Comparison of ENCODE assay signal across 8 cellular contexts in genomic region chr20:37527638-37528441, GRCh38. TPM values are rescaled to one million over a fixed set of nuclear protein-coding genes. Genes with fewer than 3 reads are reported as not detected.
DNase-seq lines count a peak whose midpoint lies in the region; ATAC-seq and TF ChIP-seq lines count a peak whose summit lies in the region.

BLCAP (minus strand) TSS chr20:37527876; CDS start chr20:37519174, 8,702 bp downstream.

- peak within 1 kb of the TSS; percentile 87 to 100 (median 92) for H3K4me3 ChIP-seq in transverse colon

- peaks cover 22 to 48% (median 41%) of the 10 kb centered on the region in 4 donors for H3K4me1 ChIP-seq in transverse colon

- no peaks in the 10 kb centered on the region for H3K36me3 ChIP-seq in transverse colon

- in situ Hi-C loops in transverse colon (cut with MboI; ENCODE audit: low pct_ligation_motif_present in 1 of 4, low pct_unique_long_range_greater_than_20kb in 1 of 4, low sequenced_read_pairs in 3 of 4) = loop anchor here in 1 of 4 donors (25.0 kb wide), 1 partner anchor 141 kb away; no protein-coding TSS in a partner anchor

- H3K27ac ChIP-seq in adipose tissue (ENCODE audit: low read depth, low read length) = peak within 1 kb of the TSS; percentile 71
- peak within 1 kb of the TSS; percentile 92 to 99 (median 94) for H3K27ac ChIP-seq in transverse colon

- peak; percentile 73 for ATAC-seq in HG02763 (IDR thresholded peaks at IDR 0.05; ENCODE audit: unreplicated experiment)

- no peak for TF ChIP-seq EP300 in transverse colon (IDR thresholded peaks at IDR 0.05; ENCODE audit: low read depth)

- H3K9me3 ChIP-seq in transverse colon = no peaks in the 10 kb centered on the region

- TF ChIP-seq CTCF in transverse colon (IDR thresholded peaks at IDR 0.05) = peak in 1 of 5 experiments; percentile 25

- WGBS in adipose tissue, 3 donors = 0 to 1% (median 0%) methylated on average over 60 to 62 of the region's 62 CpGs
- 0% methylated on average over 61 of the region's 62 CpGs; no CpG with 5 or more reads in 1 of the 2 donors for WGBS in transverse colon (ENCODE audit: low coverage in 1 of 2), 2 donors

- H3K27me3 ChIP-seq in transverse colon = no peaks in the 10 kb centered on the region

- TF ChIP-seq POLR2A in GM10847 (IDR thresholded peaks at IDR 0.05; ENCODE audit: extremely low read depth, insufficient read length) (peak; percentile 66), transverse colon (IDR thresholded peaks at IDR 0.05) (peak; percentile 97)

- peak; percentile 95 for DNase-seq in NCI-H146 (lab: John Stamatoyannopoulos, UW)
- DNase-seq in T-helper 1 cell = peak; percentile 87 to 94 (median 91)
- peak; percentile 94 for DNase-seq in cardiac septum (ENCODE audit: low spot score)
- DNase-seq in posterior cingulate gyrus = peak; percentile 77 to 98 (median 88)
- DNase-seq in transverse colon = peak; percentile 94

- intact Hi-C loops in cardiac septum (cut with DNase I) (loop anchor here (5.0 kb wide), 2 partner anchors 141 to 241 kb away; partner anchors contain the start of gene MANBAL), posterior cingulate gyrus (cut with DNase I) (loop anchor here (5.0 kb wide), 1 partner anchor 351 kb away; the partner anchor contains the start of genes MROH8 and RPN2), transverse colon (cut with DNase I; ENCODE audit: low total_unique reads) (loop anchor here (10.0 kb wide), 1 partner anchor 323 kb away; no protein-coding TSS in a partner anchor)

RNA-seq across cellular contexts. Expression of gene BLCAP, which starts in this region (rescaled TPM):
- polyA plus RNA-seq in adipose tissue = 100 to 1,000 TPM in 1 of 3 donors, 10 to 100 TPM in 2; 24.0 to 150 (median 86.8) TPM
- total RNA-seq in cardiac septum (89.3 TPM), transverse colon (100 to 1,000 TPM in 3 of 4 donors, 10 to 100 TPM in 1; 80.8 to 283 (median 117) TPM)

Comparison
In these comparisons a context has a peak if more than half of its experiments do, and no peak if none do; other contexts are left out.
1. Peak in every context shown above with its lines: DNase-seq, ATAC-seq, H3K4me3 ChIP-seq and H3K27ac ChIP-seq.